In genomic region chr19:17798599-17798998, GRCh38 we compare ENCODE assay signal across 1 cellular context.
A peak's percentile ranks its signal among the peaks of the same experiment; 100 is the strongest.
TF ChIP-seq lines count a peak whose summit lies in the region.

No MANE protein-coding gene starts in this region.

TF ChIP-seq in K562, 482 proteins besides CTCF, POLR2A, EP300 and RAD21:
- TF ChIP-seq ZNF121 (CRISPR knock-in tag; conservative IDR thresholded peaks at IDR 0.05), result peak; percentile 82
